8 cellular contexts compared by ENCODE assay signal in the genomic region with DNA sequence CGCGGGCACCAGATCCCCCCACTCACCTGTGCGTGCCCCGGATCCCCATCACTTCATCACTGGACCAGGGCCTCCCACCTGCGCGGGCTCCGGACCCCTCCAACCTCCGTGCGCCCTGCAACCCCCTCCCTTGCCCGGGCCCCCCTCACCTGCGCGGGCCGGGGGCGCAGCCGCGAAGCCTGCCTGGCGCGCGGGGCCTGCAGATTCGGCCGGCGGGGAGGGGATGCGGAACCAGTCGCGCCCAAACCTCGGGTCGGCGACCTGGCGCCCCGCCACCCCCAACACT. TPM values are rescaled to one million over a fixed set of nuclear protein-coding genes. Genes with fewer than 3 reads are reported as not detected.
DNase-seq lines count a peak whose midpoint lies in the region; ATAC-seq, FAIRE-seq and TF ChIP-seq lines count a peak whose summit lies in the region.

No MANE protein-coding gene starts in this region.

- no peak for TF ChIP-seq POLR2A in GM12878 (IDR thresholded peaks at IDR 0.05; ENCODE audit: low read depth, low read length)

- H3K27me3 Mint-ChIP-seq in activated naive CD4-positive, alpha-beta T cell treated with anti-CD3 and anti-CD28 coated beads, Interleukin-2, amount 10 ng/mL, durations not matched to agents 7 days and 5 days: peaks cover 14% of the 10 kb centered on the region

- H3K36me3 ChIP-seq in GM12878 (ENCODE audit: control insufficient read depth in 2 of 2, insufficient read depth in 2 of 2, low read length in 1 of 2) (no peaks in the 10 kb centered on the region), lower lobe of right lung (peaks cover 4% of the 10 kb centered on the region), upper lobe of right lung (no peaks in the 10 kb centered on the region)

- H3K4me3 ChIP-seq in GM12878 (peak overlapping the region; percentile 96), lower lobe of right lung (peak overlapping the region; percentile 79), upper lobe of right lung (peak overlapping the region; percentile 75)

- CTCF ChIA-PET in activated naive CD4-positive, alpha-beta T cell treated with anti-CD3 and anti-CD28 coated beads, Interleukin-2, amount 10 ng/mL, durations not matched to agents 7 days and 5 days (lab: Charles Lee): interaction anchor here (0.8 to 1.0 kb wide), 2 partner anchors 10 to 262 kb away, joined by 3 to 5 read pairs; no protein-coding TSS in a partner anchor
- CTCF ChIA-PET in GM12878 (lab: Yijun Ruan, JAX): interaction anchor here (0.7 to 1.3 kb wide), 5 partner anchors 15 to 121 kb away, joined by 3 read pairs; partner anchors contain the start of genes NDUFAF8 and TEPSIN

- peaks cover 3% of the 10 kb centered on the region for H3K79me2 ChIP-seq in GM12878 (ENCODE audit: control insufficient read depth, insufficient read depth, low read length)

- H3K27ac Mint-ChIP-seq in activated naive CD4-positive, alpha-beta T cell treated with anti-CD3 and anti-CD28 coated beads, Interleukin-2, amount 10 ng/mL, durations not matched to agents 7 days and 5 days: no peak overlapping the region
- H3K27ac Mint-ChIP-seq in activated naive CD4-positive, alpha-beta T cell treated with anti-CD3 and anti-CD28 coated beads, Interleukin-2, amount 50 U/mL, for 72 hours: no peak overlapping the region

- H3K4me2 ChIP-seq in GM12878 (ENCODE audit: control insufficient read depth, insufficient read depth): peak overlapping the region; percentile 93

- no peak for TF ChIP-seq RAD21 in GM12878 (IDR thresholded peaks at IDR 0.05; ENCODE audit: insufficient read depth, low read depth, low read length)

- H3K36me3 Mint-ChIP-seq in activated naive CD4-positive, alpha-beta T cell treated with anti-CD3 and anti-CD28 coated beads, Interleukin-2, amount 10 ng/mL, durations not matched to agents 7 days and 5 days: peaks cover 3% of the 10 kb centered on the region
- no peaks in the 10 kb centered on the region for H3K36me3 Mint-ChIP-seq in activated naive CD4-positive, alpha-beta T cell treated with anti-CD3 and anti-CD28 coated beads, Interleukin-2, amount 50 U/mL, for 72 hours

- DNase-seq in activated naive CD4-positive, alpha-beta T cell treated with anti-CD3 and anti-CD28 coated beads, Interleukin-2, amount 10 ng/mL, durations not matched to agents 7 days and 5 days: no peak
- DNase-seq in activated naive CD4-positive, alpha-beta T cell treated with anti-CD3 and anti-CD28 coated beads, Interleukin-2, amount 50 U/mL, for 72 hours (ENCODE audit: low spot score in 2 of 2): no peak
- no peak for DNase-seq in GM12878 (ENCODE audit: low read depth, low spot score)
- no peak for DNase-seq in lower lobe of right lung
- no peak for DNase-seq in upper lobe of right lung
- DNase-seq in NCI-H1417 (lab: John Stamatoyannopoulos, UW): no peak

- intact Hi-C loops in GM12878 (cut with micrococcal nuclease; ENCODE audit: unreplicated experiment): no loop called here
- intact Hi-C loops in lower lobe of right lung (cut with DNase I): no loop called here
- intact Hi-C loops in upper lobe of right lung (cut with DNase I): no loop called here

- H2AFZ ChIP-seq in GM12878 (ENCODE audit: control insufficient read depth, low read depth, low read length): peak overlapping the region; percentile 18

- peak overlapping the region; percentile 78 for H3K4me3 Mint-ChIP-seq in activated naive CD4-positive, alpha-beta T cell treated with anti-CD3 and anti-CD28 coated beads, Interleukin-2, amount 10 ng/mL, durations not matched to agents 7 days and 5 days

- no peak for FAIRE-seq in GM12878 (lab: Jason Lieb, UNC)

- RAD21 ChIA-PET in GM12878 (lab: Charles Lee; ENCODE audit: unreplicated experiment): interaction anchor here (0.8 to 1.2 kb wide), 4 partner anchors 17 to 293 kb away, joined by 3 to 18 read pairs (median 4); partner anchors contain the start of genes NDUFAF8 and TEPSIN

- no peaks in the 10 kb centered on the region for H3K27me3 ChIP-seq in GM12878 (replicated peaks in 1 of 2; ENCODE audit: control insufficient read depth in 2 of 2, insufficient read depth in 2 of 2, low read length in 1 of 2)
- no peaks in the 10 kb centered on the region for H3K27me3 ChIP-seq in lower lobe of right lung (ENCODE audit: low read depth)
- H3K27me3 ChIP-seq in upper lobe of right lung: no peaks in the 10 kb centered on the region

- H3K9me3 Mint-ChIP-seq in activated naive CD4-positive, alpha-beta T cell treated with anti-CD3 and anti-CD28 coated beads, Interleukin-2, amount 10 ng/mL, durations not matched to agents 7 days and 5 days: peaks cover 4% of the 10 kb centered on the region
- H3K9me3 Mint-ChIP-seq in activated naive CD4-positive, alpha-beta T cell treated with anti-CD3 and anti-CD28 coated beads, Interleukin-2, amount 50 U/mL, for 72 hours: peaks cover 0 to 2% of the 10 kb centered on the region in 2 donors

- H3K9ac ChIP-seq in GM12878 (ENCODE audit: control insufficient read depth, insufficient read depth, low read length): peak overlapping the region; percentile 62

- no TSS peak for BruUV-seq in GM12878 (replicated peaks; lab: Mats Ljungman, UMichigan)

- peaks cover 20% of the 10 kb centered on the region for H3K4me1 Mint-ChIP-seq in activated naive CD4-positive, alpha-beta T cell treated with anti-CD3 and anti-CD28 coated beads, Interleukin-2, amount 10 ng/mL, durations not matched to agents 7 days and 5 days

- no peaks in the 10 kb centered on the region for H4K20me1 ChIP-seq in GM12878 (ENCODE audit: control insufficient read depth, insufficient read depth)

- POLR2A ChIA-PET in GM12878 (lab: Charles Lee): interaction anchor here (1.3 kb wide), 2 partner anchors 16 to 73 kb away, joined by 8 to 18 read pairs; partner anchors contain the start of genes NDUFAF8, SLC38A10 and TEPSIN

- ATAC-seq in activated naive CD4-positive, alpha-beta T cell treated with anti-CD3 and anti-CD28 coated beads, Interleukin-2, amount 50 U/mL, for 72 hours: no peak
- no peak for ATAC-seq in GM12878
- peak; percentile 1 to 4 for ATAC-seq in lower lobe of right lung
- peak; percentile 1 for ATAC-seq in upper lobe of right lung
- no peak for ATAC-seq in GM21360 (IDR thresholded peaks at IDR 0.05; ENCODE audit: unreplicated experiment)
- ATAC-seq in HG03159 (IDR thresholded peaks at IDR 0.05; ENCODE audit: unreplicated experiment): no peak

- in situ Hi-C loops in GM12878 (cut with MboI): no loop called here

- SMC1A ChIA-PET in GM12878 (lab: Charles Lee; ENCODE audit: uncharacterized antibody, unreplicated experiment): interaction anchor here (0.6 to 1.1 kb wide), 3 partner anchors 10 to 262 kb away, joined by 3 read pairs; no protein-coding TSS in a partner anchor

- no peak for TF ChIP-seq CTCF in GM12878 (IDR thresholded peaks at IDR 0.05 in 2 of 3, conservative IDR thresholded peaks at IDR 0.05 in 1 of 3; ENCODE audit: control insufficient read depth in 2 of 3, extremely low read depth in 1 of 3, insufficient read depth in 1 of 3, low read depth in 3 of 3, low read length in 3 of 3)
- no peak for TF ChIP-seq CTCF in lower lobe of right lung (IDR thresholded peaks at IDR 0.05)
- no peak for TF ChIP-seq CTCF in upper lobe of right lung (IDR thresholded peaks at IDR 0.05)

- under 1% methylated on average over 27 of the region's 30 CpGs for WGBS in GM12878 (ENCODE audit: insufficient coverage, insufficient replicate concordance, low lambda C conversion rate, missing lambda C conversion rate)

- H3K4me1 ChIP-seq in GM12878 (ENCODE audit: control insufficient read depth, insufficient read depth, low read length) (peaks cover 9% of the 10 kb centered on the region), lower lobe of right lung (peaks cover 22% of the 10 kb centered on the region), upper lobe of right lung (peaks cover 16% of the 10 kb centered on the region)

- peak overlapping the region; percentile 43; the same call in 1 of the 2 replicates for H3K27ac ChIP-seq in GM12878 (ENCODE audit: control insufficient read depth, insufficient read depth)
- H3K27ac ChIP-seq in lower lobe of right lung: peak overlapping the region; percentile 31
- no peak overlapping the region for H3K27ac ChIP-seq in upper lobe of right lung

- TF ChIP-seq EP300 in GM12878 (IDR thresholded peaks at IDR 0.05; ENCODE audit: borderline replicate concordance in 1 of 2, control insufficient read depth in 1 of 2, low read depth in 2 of 2, low read length in 2 of 2): no peak

- H3K9me3 ChIP-seq in GM12878 (replicated peaks; ENCODE audit: control insufficient read depth, insufficient read depth, low read length) (no peaks in the 10 kb centered on the region), lower lobe of right lung (no peaks in the 10 kb centered on the region), upper lobe of right lung (no peaks in the 10 kb centered on the region)

RNA-seq across cellular contexts. Expression of gene CEP131, which starts 0.2 kb away (rescaled TPM):
- total RNA-seq in activated naive CD4-positive, alpha-beta T cell treated with anti-CD3 and anti-CD28 coated beads, Interleukin-2, amount 50 U/mL, for 72 hours: 10 to 100 TPM; 10.0 to 14.6 TPM
- total RNA-seq in GM12878 (2013; cell fraction: nucleolus; rRNA removed): 11.0 and 14.3 TPM in 2 replicates
- total RNA-seq in GM12878 (2014; rRNA removed) (8.0 and 10.2 TPM in 2 replicates), GM12878 (2014; rRNA removed; fragmentation: Illumina TruSeq; extraction: Trizol) (3.0 and 3.3 TPM in 2 replicates), GM12878 (2021) (15.2 and 17.3 TPM in 2 replicates), lower lobe of right lung (8.3 TPM), upper lobe of right lung (7.5 TPM)
- 2.8 TPM for polyA plus RNA-seq in GM12878 (2011; ENCODE audit: low read depth)
- polyA plus RNA-seq in GM12878 (2011; rRNA removed) (1.3 and 2.9 TPM in 2 replicates), GM12878 (2014; fragmentation: Illumina TruSeq; extraction: Trizol) (0.17 and 1.3 TPM in 2 replicates), GM12878 (2014; fragmentation: Nextera tagmentation; extraction: Ambion mirVana) (under 1 TPM; 0.05 to 0.64 TPM), GM12878 (2014; rRNA removed) (13.7 and 16.6 TPM in 2 replicates), GM12878 (2016; fragmentation: Nextera tagmentation; extraction: Ambion mirVana) (10 to 100 TPM; 14.1 to 14.3 TPM)
- 3.6 and 6.3 TPM in 2 replicates for polyA plus RNA-seq in GM12878 (2011; cell fraction: cytosol; rRNA removed)
- polyA plus RNA-seq in GM12878 (2011; cell fraction: nucleus; rRNA removed): 20.6 and 36.0 TPM in 2 replicates
- 9.0 and 10.9 TPM in 2 replicates for polyA plus RNA-seq in GM12878 (2012)
- 1.1 and 3.3 TPM in 2 replicates for polyA minus RNA-seq in GM12878 (2011; rRNA and poly(A)+ RNA removed)
- 6.8 TPM in 2 replicates for polyA minus RNA-seq in GM12878 (2011; cell fraction: cytosol; rRNA and poly(A)+ RNA removed)
- polyA minus RNA-seq in GM12878 (2011; cell fraction: nucleus; rRNA and poly(A)+ RNA removed): 3.3 and 7.2 TPM in 2 replicates

RNA-seq across cellular contexts. Expression of gene TEPSIN, which starts 16.3 kb away (rescaled TPM):
- total RNA-seq in activated naive CD4-positive, alpha-beta T cell treated with anti-CD3 and anti-CD28 coated beads, Interleukin-2, amount 50 U/mL, for 72 hours: 10 to 100 TPM; 23.2 to 38.7 TPM
- 73.0 and 82.8 TPM in 2 replicates for total RNA-seq in GM12878 (2013; cell fraction: nucleolus; rRNA removed)
- total RNA-seq in GM12878 (2014; rRNA removed) (14.6 and 15.9 TPM in 2 replicates), GM12878 (2014; rRNA removed; fragmentation: Illumina TruSeq; extraction: Trizol) (4.5 and 4.8 TPM in 2 replicates), GM12878 (2021) (26.7 and 35.3 TPM in 2 replicates), lower lobe of right lung (43.2 TPM), upper lobe of right lung (40.2 TPM)
- 6.1 TPM for polyA plus RNA-seq in GM12878 (2011; ENCODE audit: low read depth)
- polyA plus RNA-seq in GM12878 (2011; rRNA removed) (5.4 and 10.2 TPM in 2 replicates), GM12878 (2014; fragmentation: Illumina TruSeq; extraction: Trizol) (2.7 and 5.8 TPM in 2 replicates), GM12878 (2014; fragmentation: Nextera tagmentation; extraction: Ambion mirVana) (1 to 10 TPM in 1 of 2 experiments, under 1 TPM in 1; 0.87 to 1.6 TPM), GM12878 (2014; rRNA removed) (36.7 and 39.3 TPM in 2 replicates), GM12878 (2016; fragmentation: Nextera tagmentation; extraction: Ambion mirVana) (1 to 10 TPM; 3.1 to 3.7 TPM)
- 12.9 and 26.8 TPM in 2 replicates for polyA plus RNA-seq in GM12878 (2011; cell fraction: cytosol; rRNA removed)
- polyA plus RNA-seq in GM12878 (2011; cell fraction: nucleus; rRNA removed): 286 and 400 TPM in 2 replicates
- polyA plus RNA-seq in GM12878 (2012): 18.3 and 24.7 TPM in 2 replicates
- polyA minus RNA-seq in GM12878 (2011; rRNA and poly(A)+ RNA removed): 9.4 and 15.3 TPM in 2 replicates
- polyA minus RNA-seq in GM12878 (2011; cell fraction: cytosol; rRNA and poly(A)+ RNA removed): 5.8 and 11.0 TPM in 2 replicates
- 50.7 and 71.4 TPM in 2 replicates for polyA minus RNA-seq in GM12878 (2011; cell fraction: nucleus; rRNA and poly(A)+ RNA removed)

RNA-seq across cellular contexts. Expression of gene NDUFAF8, which starts 16.6 kb away (rescaled TPM):
- 10 to 100 TPM; 50.1 to 52.5 TPM for total RNA-seq in activated naive CD4-positive, alpha-beta T cell treated with anti-CD3 and anti-CD28 coated beads, Interleukin-2, amount 50 U/mL, for 72 hours
- 43.1 and 61.9 TPM in 2 replicates for total RNA-seq in GM12878 (2013; cell fraction: nucleolus; rRNA removed)
- total RNA-seq in GM12878 (2014; rRNA removed): 97.9 and 107 TPM in 2 replicates
- total RNA-seq in GM12878 (2014; rRNA removed; fragmentation: Illumina TruSeq; extraction: Trizol): 91.4 and 105 TPM in 2 replicates
- 95.6 and 99.9 TPM in 2 replicates for total RNA-seq in GM12878 (2021)
- polyA plus RNA-seq in GM12878 (2011; ENCODE audit: low read depth): 142 TPM
- 140 and 160 TPM in 2 replicates for polyA plus RNA-seq in GM12878 (2011; rRNA removed)
- 73.5 and 95.5 TPM in 2 replicates for polyA plus RNA-seq in GM12878 (2011; cell fraction: cytosol; rRNA removed)
- 77.4 and 78.7 TPM in 2 replicates for polyA plus RNA-seq in GM12878 (2011; cell fraction: nucleus; rRNA removed)
- polyA plus RNA-seq in GM12878 (2012): 85.0 and 88.2 TPM in 2 replicates
- 36.2 and 53.0 TPM in 2 replicates for polyA plus RNA-seq in GM12878 (2014; fragmentation: Illumina TruSeq; extraction: Trizol)
- 10 to 100 TPM; 22.0 to 71.5 TPM for polyA plus RNA-seq in GM12878 (2014; fragmentation: Nextera tagmentation; extraction: Ambion mirVana)
- polyA plus RNA-seq in GM12878 (2014; rRNA removed): 122 and 133 TPM in 2 replicates
- polyA plus RNA-seq in GM12878 (2016; fragmentation: Nextera tagmentation; extraction: Ambion mirVana): 100 to 1,000 TPM; 295 to 307 TPM
- polyA minus RNA-seq in GM12878 (2011; rRNA and poly(A)+ RNA removed): 16.9 and 31.7 TPM in 2 replicates
- 10.7 and 11.9 TPM in 2 replicates for polyA minus RNA-seq in GM12878 (2011; cell fraction: cytosol; rRNA and poly(A)+ RNA removed)
- 7.6 and 17.1 TPM in 2 replicates for polyA minus RNA-seq in GM12878 (2011; cell fraction: nucleus; rRNA and poly(A)+ RNA removed)
- 24.3 TPM for total RNA-seq in lower lobe of right lung
- 32.6 TPM for total RNA-seq in upper lobe of right lung

RNA-seq across cellular contexts. Expression of gene AATK, which starts 56.5 kb away (rescaled TPM):
- total RNA-seq in activated naive CD4-positive, alpha-beta T cell treated with anti-CD3 and anti-CD28 coated beads, Interleukin-2, amount 50 U/mL, for 72 hours: under 1 TPM; 0.30 to 0.72 TPM
- total RNA-seq in GM12878 (2013; cell fraction: nucleolus; rRNA removed): not detected in 2 replicates
- 0.05 TPM in 1 of 2 replicates, not detected in the other for total RNA-seq in GM12878 (2014; rRNA removed)
- not detected in 2 replicates for total RNA-seq in GM12878 (2014; rRNA removed; fragmentation: Illumina TruSeq; extraction: Trizol)
- total RNA-seq in GM12878 (2021): not detected in 2 replicates
- polyA plus RNA-seq in GM12878 (2011; ENCODE audit: low read depth): not detected
- 0.04 and 0.09 TPM in 2 replicates for polyA plus RNA-seq in GM12878 (2011; rRNA removed)
- 0.05 and 0.07 TPM in 2 replicates for polyA plus RNA-seq in GM12878 (2011; cell fraction: cytosol; rRNA removed)
- 0.25 and 0.28 TPM in 2 replicates for polyA plus RNA-seq in GM12878 (2011; cell fraction: nucleus; rRNA removed)
- 0.10 TPM in 1 of 2 replicates, not detected in the other for polyA plus RNA-seq in GM12878 (2012)
- polyA plus RNA-seq in GM12878 (2014; fragmentation: Illumina TruSeq; extraction: Trizol): not detected in 2 replicates
- polyA plus RNA-seq in GM12878 (2014; fragmentation: Nextera tagmentation; extraction: Ambion mirVana): not detected
- polyA plus RNA-seq in GM12878 (2014; rRNA removed): 0.01 TPM in 1 of 2 replicates, not detected in the other
- polyA plus RNA-seq in GM12878 (2016; fragmentation: Nextera tagmentation; extraction: Ambion mirVana): not detected
- polyA minus RNA-seq in GM12878 (2011; rRNA and poly(A)+ RNA removed): not detected in 2 replicates
- 0.67 and 1.8 TPM in 2 replicates for polyA minus RNA-seq in GM12878 (2011; cell fraction: cytosol; rRNA and poly(A)+ RNA removed)
- polyA minus RNA-seq in GM12878 (2011; cell fraction: nucleus; rRNA and poly(A)+ RNA removed): 0.12 and 1.1 TPM in 2 replicates
- total RNA-seq in lower lobe of right lung: 64.0 TPM
- 72.5 TPM for total RNA-seq in upper lobe of right lung

RNA-seq across cellular contexts. Expression of gene PVALEF, which starts 57.3 kb away (rescaled TPM):
- total RNA-seq in activated naive CD4-positive, alpha-beta T cell treated with anti-CD3 and anti-CD28 coated beads, Interleukin-2, amount 50 U/mL, for 72 hours: not detected
- not detected in 2 replicates for total RNA-seq in GM12878 (2013; cell fraction: nucleolus; rRNA removed)
- not detected in 2 replicates for total RNA-seq in GM12878 (2014; rRNA removed)
- not detected in 2 replicates for total RNA-seq in GM12878 (2014; rRNA removed; fragmentation: Illumina TruSeq; extraction: Trizol)
- not detected in 2 replicates for total RNA-seq in GM12878 (2021)
- not detected for polyA plus RNA-seq in GM12878 (2011; ENCODE audit: low read depth)
- polyA plus RNA-seq in GM12878 (2011; rRNA removed): not detected in 2 replicates
- not detected in 2 replicates for polyA plus RNA-seq in GM12878 (2011; cell fraction: cytosol; rRNA removed)
- not detected in 2 replicates for polyA plus RNA-seq in GM12878 (2011; cell fraction: nucleus; rRNA removed)
- not detected in 2 replicates for polyA plus RNA-seq in GM12878 (2012)
- polyA plus RNA-seq in GM12878 (2014; fragmentation: Illumina TruSeq; extraction: Trizol): not detected in 2 replicates
- polyA plus RNA-seq in GM12878 (2014; fragmentation: Nextera tagmentation; extraction: Ambion mirVana): not detected
- polyA plus RNA-seq in GM12878 (2014; rRNA removed): not detected in 2 replicates
- not detected for polyA plus RNA-seq in GM12878 (2016; fragmentation: Nextera tagmentation; extraction: Ambion mirVana)
- not detected in 2 replicates for polyA minus RNA-seq in GM12878 (2011; rRNA and poly(A)+ RNA removed)
- polyA minus RNA-seq in GM12878 (2011; cell fraction: cytosol; rRNA and poly(A)+ RNA removed): not detected in 2 replicates
- polyA minus RNA-seq in GM12878 (2011; cell fraction: nucleus; rRNA and poly(A)+ RNA removed): not detected in 2 replicates
- not detected for total RNA-seq in lower lobe of right lung
- not detected for total RNA-seq in upper lobe of right lung

Comparison
In these comparisons a context has a peak if more than half of its experiments do, and no peak if none do; other contexts are left out.
1. ATAC-seq: peak in lower lobe of right lung (2 of 2) and upper lobe of right lung (single experiment); none in activated naive CD4-positive, alpha-beta T cell treated with anti-CD3 and anti-CD28 coated beads, Interleukin-2, amount 50 U/mL, for 72 hours (0 of 2), GM12878 (single experiment), GM21360 (single experiment) and HG03159 (single experiment).
2. Peak in every context shown above with its lines, with median percentiles within 50 percentile points of each other: H3K4me3 ChIP-seq.